ENCODE assay signal across 14 cellular contexts in genomic region chr1:160520582-160520981, GRCh38.
DNase-seq lines count a peak whose midpoint lies in the region; ATAC-seq, FAIRE-seq and TF ChIP-seq lines count a peak whose summit lies in the region.
"Had no signal": no experiment of that assay in that cellular context is flagged by ENCODE, and none has a peak within 500 bp of the region (broad histone marks: within the 10 kb centered on the region; RNA-seq: fewer than 3 reads in every experiment).

No MANE protein-coding gene starts in this region.

- FAIRE-seq in urothelium cell line (lab: Jason Lieb, UNC), result no peak

- H3K36me3 ChIP-seq in RWPE2 (ENCODE audit: low read depth), result no peaks in the 10 kb centered on the region
- H3K36me3 ChIP-seq: uterus had no signal

- no peaks in the 10 kb centered on the region for H3K27me3 Mint-ChIP-seq in activated naive CD4-positive, alpha-beta T cell treated with anti-CD3 and anti-CD28 coated beads, Interleukin-2, amount 10 ng/mL, durations not matched to agents 7 days and 5 days

- H3K27me3 ChIP-seq in RWPE2 (ENCODE audit: insufficient read depth, poor library complexity, severe bottlenecking), result no peaks in the 10 kb centered on the region
- H3K27me3 ChIP-seq: uterus had no signal

- H3K4me1 ChIP-seq in RWPE2 (ENCODE audit: insufficient read depth, poor library complexity, severe bottlenecking), result peaks cover 15% of the 10 kb centered on the region
- H3K4me1 ChIP-seq: uterus had no signal

- peak overlapping the region; percentile 95 for H3K27ac Mint-ChIP-seq in activated naive CD4-positive, alpha-beta T cell treated with anti-CD3 and anti-CD28 coated beads, Interleukin-2, amount 10 ng/mL, durations not matched to agents 7 days and 5 days

- no peak for DNase-seq in activated naive CD4-positive, alpha-beta T cell treated with anti-CD3 and anti-CD28 coated beads, Interleukin-2, amount 10 ng/mL, durations not matched to agents 7 days and 5 days
- no peak for DNase-seq in activated naive CD4-positive, alpha-beta T cell treated with anti-CD3 and anti-CD28 coated beads, Interleukin-2, amount 50 U/mL, for 16 hours
- DNase-seq in RWPE2 (ENCODE audit: low spot score), result no peak
- peak; percentile 16 for DNase-seq in glomerular visceral epithelial cell (ENCODE audit: extremely low spot score)
- peak; percentile 32 for DNase-seq in urothelium cell line (ENCODE audit: low spot score)
- DNase-seq in GDM1 (lab: John Stamatoyannopoulos, UW), result no peak
- no peak for DNase-seq in activated CD4-positive, alpha-beta T cell treated with anti-CD3 and anti-CD28 coated beads for 1 hour
- DNase-seq: activated gamma-delta T cell treated with Interleukin-2 at 50 U/mL for 16 hours; endodermal cell; NCI-H526 treated with DMSO at 0.1 percent for 48 hours; stimulated activated CD4-positive, alpha-beta T cell treated with anti-CD3 and anti-CD28 coated beads, Interleukin-4, amount 100 ng/mL, for 4 hours; uterus had no signal

- H3K4me3 Mint-ChIP-seq in activated naive CD4-positive, alpha-beta T cell treated with anti-CD3 and anti-CD28 coated beads, Interleukin-2, amount 10 ng/mL, durations not matched to agents 7 days and 5 days, result peak overlapping the region; percentile 84
- H3K4me3 Mint-ChIP-seq: endodermal cell, neural crest cell had no signal

- CTCF ChIA-PET in activated naive CD4-positive, alpha-beta T cell treated with anti-CD3 and anti-CD28 coated beads, Interleukin-2, amount 10 ng/mL, durations not matched to agents 7 days and 5 days (lab: Charles Lee), result interaction anchor here (1.0 to 1.3 kb wide), 2 partner anchors 8 to 86 kb away, joined by 3 to 4 read pairs; no protein-coding TSS in a partner anchor

- H3K4me3 ChIP-seq in RWPE2 (ENCODE audit: severe bottlenecking), result no peak overlapping the region
- H3K4me3 ChIP-seq: uterus had no signal

- H3K4me1 Mint-ChIP-seq in activated naive CD4-positive, alpha-beta T cell treated with anti-CD3 and anti-CD28 coated beads, Interleukin-2, amount 10 ng/mL, durations not matched to agents 7 days and 5 days, result peaks cover 85% of the 10 kb centered on the region

- H3K36me3 Mint-ChIP-seq in activated naive CD4-positive, alpha-beta T cell treated with anti-CD3 and anti-CD28 coated beads, Interleukin-2, amount 10 ng/mL, durations not matched to agents 7 days and 5 days, result peaks cover 41% of the 10 kb centered on the region

- peaks cover 31% of the 10 kb centered on the region for H3K9me3 Mint-ChIP-seq in activated naive CD4-positive, alpha-beta T cell treated with anti-CD3 and anti-CD28 coated beads, Interleukin-2, amount 10 ng/mL, durations not matched to agents 7 days and 5 days

- ATAC-seq in RWPE2 (ENCODE audit: low read depth) (peak; percentile 67), GM18868 (IDR thresholded peaks at IDR 0.05; ENCODE audit: unreplicated experiment) (no peak)

- H3K27ac ChIP-seq in RWPE2 (ENCODE audit: poor library complexity, severe bottlenecking), result peak overlapping the region; percentile 47
- H3K27ac ChIP-seq: uterus had no signal

- TF ChIP-seq CTCF in RWPE2 (IDR thresholded peaks at IDR 0.05; ENCODE audit: poor library complexity, severe bottlenecking), result no peak

- H3K9me3 ChIP-seq in RWPE2 (ENCODE audit: severe bottlenecking), result no peaks in the 10 kb centered on the region
- H3K9me3 ChIP-seq: uterus had no signal

Comparison
In these comparisons a context has a peak if more than half of its experiments do, and no peak if none do; other contexts are left out.
1. DNase-seq: peak in glomerular visceral epithelial cell (single experiment) and urothelium cell line (single experiment); none in activated naive CD4-positive, alpha-beta T cell treated with anti-CD3 and anti-CD28 coated beads, Interleukin-2, amount 10 ng/mL, durations not matched to agents 7 days and 5 days (single experiment), activated naive CD4-positive, alpha-beta T cell treated with anti-CD3 and anti-CD28 coated beads, Interleukin-2, amount 50 U/mL, for 16 hours (single experiment), RWPE2 (single experiment), GDM1 (single experiment) and activated CD4-positive, alpha-beta T cell treated with anti-CD3 and anti-CD28 coated beads for 1 hour (single experiment).